9 cellular contexts compared by ENCODE assay signal in genomic region chr3:172203522-172204258, GRCh38.
DNase-seq lines count a peak whose midpoint lies in the region; ATAC-seq, FAIRE-seq and TF ChIP-seq lines count a peak whose summit lies in the region.
"Had no signal": no experiment of that assay in that cellular context is flagged by ENCODE, and none has a peak within 500 bp of the region (broad histone marks: within the 10 kb centered on the region; RNA-seq: fewer than 3 reads in every experiment).

No MANE protein-coding gene starts in this region.

- no peaks in the 10 kb centered on the region for H3K9me3 ChIP-seq in cardiac muscle cell (ENCODE audit: low read depth)
- H3K9me3 ChIP-seq in pancreas = no peaks in the 10 kb centered on the region

- H3K36me3 ChIP-seq in cardiac muscle cell (no peaks in the 10 kb centered on the region), pancreas (no peaks in the 10 kb centered on the region)

- peak overlapping the region; percentile 57 for H3K27ac ChIP-seq in cardiac muscle cell
- H3K27ac ChIP-seq in pancreas = peak overlapping the region in 3 of 4 donors; percentile 14 to 56 (median 52)

- no peak for FAIRE-seq in pancreas (lab: Jason Lieb, UNC)

- H3K27me3 ChIP-seq in cardiac muscle cell = no peaks in the 10 kb centered on the region
- H3K27me3 ChIP-seq in pancreas = no peaks in the 10 kb centered on the region

- H3K4me1 ChIP-seq in cardiac muscle cell (ENCODE audit: low read depth) (no peaks in the 10 kb centered on the region), pancreas (peaks cover 21 to 40% (median 40%) of the 10 kb centered on the region in 3 donors)

- 15 to 18% methylated on average over 9 of the region's 9 CpGs for WGBS in pancreas, 2 donors

- H3K4me3 ChIP-seq in cardiac muscle cell (no peak overlapping the region), pancreas (no peak overlapping the region)

- TF ChIP-seq CTCF in cardiac muscle cell (IDR thresholded peaks at IDR 0.05; ENCODE audit: low read depth, low read length) (no peak), pancreas (IDR thresholded peaks at IDR 0.05) (no peak), GM13976 (IDR thresholded peaks at IDR 0.05; ENCODE audit: borderline replicate concordance, control extremely low read depth, extremely low read depth, insufficient read depth, missing control alignments) (no peak)

- intact Hi-C loops in pancreas (cut with DNase I) = no loop called here

- peak; percentile 66 for DNase-seq in G401 (ENCODE audit: low spot score)
- DNase-seq in SHP77 (lab: John Stamatoyannopoulos, UW) = peak; percentile 87 to 91
- DNase-seq in cardiac muscle cell (ENCODE audit: low read depth in 1 of 2, low spot score in 1 of 2) = peak in 1 of 2 donors; percentile 38
- peak in 1 of 6 donors; percentile 34 for DNase-seq in pancreas
- no peak for DNase-seq in activated naive CD4-positive, alpha-beta T cell treated with Interleukin-2 at 50 U/mL for 16 hours
- DNase-seq in GM13976 (ENCODE audit: low spot score) = no peak
- DNase-seq: stimulated activated naive CD8-positive, alpha-beta T cell treated with anti-CD3 and anti-CD28 coated beads, Interleukin-15, amount 100 ng/mL, for 72 hours had no signal

- in situ Hi-C loops in G401 (cut with HindIII; ENCODE audit: low sequenced_read_pairs) (no loop called here), GM13976 (cut with MboI; ENCODE audit: low sequenced_read_pairs, unreplicated experiment) (no loop called here)

- ATAC-seq in pancreas = peak; percentile 63 to 83 (median 78)
- no peak for ATAC-seq in GM18517 (IDR thresholded peaks at IDR 0.05; ENCODE audit: unreplicated experiment)
- no peak for ATAC-seq in HG02588 (IDR thresholded peaks at IDR 0.05; ENCODE audit: unreplicated experiment)
- ATAC-seq: stimulated activated naive CD8-positive, alpha-beta T cell treated with anti-CD3 and anti-CD28 coated beads, Interleukin-15, amount 100 ng/mL, for 72 hours had no signal

Comparison
In these comparisons a context has a peak if more than half of its experiments do, and no peak if none do; other contexts are left out.
1. DNase-seq: peak in G401 (single experiment) and SHP77 (2 of 2); none in activated naive CD4-positive, alpha-beta T cell treated with Interleukin-2 at 50 U/mL for 16 hours (single experiment) and GM13976 (single experiment).
2. ATAC-seq: peak in pancreas (4 of 4); none in GM18517 (single experiment) and HG02588 (single experiment).